Comparison of ENCODE assay signal across 31 cellular contexts in genomic region chr1:247419326-247419725, GRCh38. TPM values are rescaled to one million over a fixed set of nuclear protein-coding genes. Genes with fewer than 3 reads are reported as not detected.
DNase-seq lines count a peak whose midpoint lies in the region; TF ChIP-seq lines count a peak whose summit lies in the region.
"Had no signal": no experiment of that assay in that cellular context is flagged by ENCODE, and none has a peak within 500 bp of the region (broad histone marks: within the 10 kb centered on the region; RNA-seq: fewer than 3 reads in every experiment).

No MANE protein-coding gene starts in this region.

- H3K27me3 Mint-ChIP-seq in CD14-positive monocyte (ENCODE audit: low read depth in 3 of 3), result peaks cover 0 to 4% (median 0%) of the 10 kb centered on the region in 3 donors
- H3K27me3 Mint-ChIP-seq in dendritic cell treated with granulocyte-macrophage colony-stimulating factor and Interleukin-4, amounts not matched to agents 40 ng/mL and 50 ng/mL, for 4 days, result no peaks in the 10 kb centered on the region

- peaks cover 52% of the 10 kb centered on the region for H3K4me1 ChIP-seq in Loucy (ENCODE audit: insufficient read depth, low read length, poor library complexity, severe bottlenecking)
- H3K4me1 ChIP-seq: ascending aorta, parathyroid adenoma had no signal

- DNase-seq in CD14-positive monocyte (ENCODE audit: low spot score), result no peak
- peak; percentile 95 for DNase-seq in SIG-M5 treated with dmso at 0.1 percent for 504 hours (lab: John Stamatoyannopoulos, UW; ENCODE audit: unreplicated experiment)
- DNase-seq in NCI-H446 (lab: John Stamatoyannopoulos, UW), result no peak
- no peak for DNase-seq in NCI-H69 (lab: John Stamatoyannopoulos, UW)
- no peak for DNase-seq in GDM1 (lab: John Stamatoyannopoulos, UW)
- DNase-seq: activated CD4-positive, alpha-beta T cell treated with anti-CD3 and anti-CD28 coated beads for 48 hours; activated naive CD4-positive, alpha-beta T cell; activated T-cell treated with anti-CD3 and anti-CD28 coated beads, Interleukin-2, amount 50 U/mL, for 48 hours; CD8-positive, alpha-beta T cell; cortex of kidney; foreskin fibroblast; Kasumi-1; lower lobe of right lung; NCI-H1092 treated with DMSO at 0.1 percent for 48 hours; NCI-H2029; NCI-H526 treated with DMSO at 0.1 percent for 48 hours; PC-3; right cardiac atrium; stimulated activated CD4-positive, alpha-beta T cell treated with anti-CD3 and anti-CD28 coated beads, Interleukin-2, amount 100 ng/mL, for 24 hours; T-helper 9 cell; trophoblast cell; WERI-Rb-1 had no signal

- peaks cover 12% of the 10 kb centered on the region; the same call in 1 of the 2 replicates for H3K36me3 ChIP-seq in Loucy (ENCODE audit: insufficient read depth, low read length)
- H3K36me3 ChIP-seq: ascending aorta, WERI-Rb-1 had no signal

- H3K9ac ChIP-seq in Loucy (ENCODE audit: low read depth, low read length, poor library complexity, severe bottlenecking), result no peak overlapping the region
- H3K9ac ChIP-seq: parathyroid adenoma had no signal

- no peak for TF ChIP-seq CTCF in CD14-positive monocyte (IDR thresholded peaks at IDR 0.05)
- TF ChIP-seq CTCF in Loucy (conservative IDR thresholded peaks at IDR 0.05; ENCODE audit: low read length), result no peak

- H3F3A ChIP-seq in Loucy (ENCODE audit: low read depth), result no peaks in the 10 kb centered on the region

- no peak overlapping the region for H2AFZ ChIP-seq in Loucy (ENCODE audit: low read length)
- H2AFZ ChIP-seq: parathyroid adenoma had no signal

- H3K27me3 ChIP-seq in Loucy (ENCODE audit: insufficient read depth, low read length, poor library complexity, severe bottlenecking), result no peaks in the 10 kb centered on the region
- H3K27me3 ChIP-seq: ascending aorta had no signal

- H3K9me3 ChIP-seq in Loucy (ENCODE audit: insufficient read depth, low read depth, low read length), result no peaks in the 10 kb centered on the region
- H3K9me3 ChIP-seq: ascending aorta, lower lobe of right lung had no signal

- H4K20me1 ChIP-seq in Loucy (ENCODE audit: insufficient read depth, low read length, poor library complexity, severe bottlenecking), result no peaks in the 10 kb centered on the region

- H3K4me1 Mint-ChIP-seq in CD14-positive monocyte, result peaks cover 71% of the 10 kb centered on the region
- H3K4me1 Mint-ChIP-seq in dendritic cell treated with granulocyte-macrophage colony-stimulating factor and Interleukin-4, amounts not matched to agents 40 ng/mL and 50 ng/mL, for 4 days (ENCODE audit: low read depth), result peaks cover 89% of the 10 kb centered on the region
- H3K4me1 Mint-ChIP-seq: neural crest cell had no signal

- peak overlapping the region; percentile 80 for H3K4me2 ChIP-seq in Loucy (ENCODE audit: low read depth, low read length, poor library complexity, severe bottlenecking)

- intact Hi-C loops in CD14-positive monocyte (cut with micrococcal nuclease), result loop anchor here in 1 of 2 donors (2.0 to 10.0 kb wide), 4 partner anchors 15 to 65 kb away; no protein-coding TSS in a partner anchor
- intact Hi-C loops in dendritic cell treated with granulocyte-macrophage colony-stimulating factor and Interleukin-4, amounts not matched to agents 40 ng/mL and 50 ng/mL, for 4 days (cut with micrococcal nuclease), result loop anchor here (5.0 kb wide), 1 partner anchor 47 kb away; no protein-coding TSS in a partner anchor

- peaks cover 25% of the 10 kb centered on the region for H3K79me2 ChIP-seq in Loucy (ENCODE audit: insufficient read depth, low read length)
- H3K79me2 ChIP-seq: parathyroid adenoma had no signal

- H3K4me3 ChIP-seq in Loucy (ENCODE audit: low read length, poor library complexity, severe bottlenecking), result peak overlapping the region; percentile 18
- H3K4me3 ChIP-seq: ascending aorta, lower lobe of right lung had no signal

- peak overlapping the region; percentile 82 to 99 (median 97) for H3K27ac Mint-ChIP-seq in CD14-positive monocyte
- H3K27ac Mint-ChIP-seq in dendritic cell treated with granulocyte-macrophage colony-stimulating factor and Interleukin-4, amounts not matched to agents 40 ng/mL and 50 ng/mL, for 4 days, result peak overlapping the region; percentile 87
- H3K27ac Mint-ChIP-seq: CD8-positive, alpha-beta T cell had no signal

- H3K36me3 Mint-ChIP-seq in CD14-positive monocyte, result peaks cover 68 to 69% of the 10 kb centered on the region in 2 donors
- peaks cover 67% of the 10 kb centered on the region for H3K36me3 Mint-ChIP-seq in dendritic cell treated with granulocyte-macrophage colony-stimulating factor and Interleukin-4, amounts not matched to agents 40 ng/mL and 50 ng/mL, for 4 days (ENCODE audit: low read depth)

- peak overlapping the region; percentile 92 to 95 for H3K4me3 Mint-ChIP-seq in CD14-positive monocyte
- peak overlapping the region; percentile 71 for H3K4me3 Mint-ChIP-seq in dendritic cell treated with granulocyte-macrophage colony-stimulating factor and Interleukin-4, amounts not matched to agents 40 ng/mL and 50 ng/mL, for 4 days
- H3K4me3 Mint-ChIP-seq: CD8-positive, alpha-beta T cell; neural crest cell had no signal

- peaks cover 0 to 3% (median 0%) of the 10 kb centered on the region in 7 donors for H3K9me3 Mint-ChIP-seq in CD14-positive monocyte
- no peaks in the 10 kb centered on the region for H3K9me3 Mint-ChIP-seq in dendritic cell treated with granulocyte-macrophage colony-stimulating factor and Interleukin-4, amounts not matched to agents 40 ng/mL and 50 ng/mL, for 4 days
- H3K9me3 Mint-ChIP-seq: CD8-positive, alpha-beta T cell; neural crest cell had no signal

- H3K9me2 ChIP-seq in Loucy (replicated peaks; ENCODE audit: low read depth, low read length), result no peaks in the 10 kb centered on the region

RNA-seq across cellular contexts. Expression of gene NLRP3, which starts 3.4 kb away (rescaled TPM):
- 10 to 100 TPM; 56.2 to 61.9 TPM for polyA plus RNA-seq in CD14-positive monocyte
- polyA plus RNA-seq: HepG2 had no signal

RNA-seq across cellular contexts. Expression of gene OR2B11, which starts 38.6 kb away (rescaled TPM):
- under 1 TPM; 0.09 to 0.21 TPM for polyA plus RNA-seq in CD14-positive monocyte
- polyA plus RNA-seq: AG04450, esophagus, H1, HepG2, right cardiac atrium had no signal
